1 cellular context compared by ENCODE assay signal in the genomic region with DNA sequence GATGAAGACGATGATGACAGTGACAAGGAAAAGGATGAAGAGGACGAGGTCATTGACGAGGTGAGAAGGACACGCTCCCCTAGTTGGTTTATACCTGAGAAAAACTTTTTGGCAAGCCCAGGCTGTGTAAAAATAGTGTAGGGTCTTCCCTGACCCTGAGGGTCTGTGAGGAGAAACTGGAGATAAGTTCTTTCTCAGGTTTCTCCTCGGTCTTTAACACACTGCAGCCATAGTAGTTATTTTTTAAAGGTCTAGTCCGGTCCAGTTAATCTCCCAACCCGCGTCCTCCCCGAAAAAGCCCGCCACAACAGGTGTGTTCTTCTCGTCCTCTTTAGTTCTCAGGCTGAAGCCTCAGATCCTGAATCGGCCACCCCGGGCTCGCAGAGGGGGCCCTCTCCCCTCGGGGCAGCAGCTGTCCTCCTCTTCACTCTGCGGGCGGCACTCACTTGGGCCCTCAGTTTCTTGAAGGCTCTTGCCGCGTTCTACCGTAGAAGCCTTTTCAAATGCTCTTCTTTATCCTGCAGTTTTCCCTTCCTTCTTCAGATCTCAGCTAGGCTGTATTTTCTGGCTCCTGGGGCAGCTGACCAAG.
TF ChIP-seq lines count a peak whose summit lies in the region.

No MANE protein-coding gene starts in this region.

TF ChIP-seq in HEK293, 187 proteins besides CTCF, POLR2A, EP300 and RAD21 (continued from another document):
- 0 out of 2 replicates have a peak, but pooled peaks have one; percentile 19 for TF ChIP-seq REST (tag by site-specific recombination; IDR thresholded peaks at IDR 0.05)
